In the genomic region with DNA sequence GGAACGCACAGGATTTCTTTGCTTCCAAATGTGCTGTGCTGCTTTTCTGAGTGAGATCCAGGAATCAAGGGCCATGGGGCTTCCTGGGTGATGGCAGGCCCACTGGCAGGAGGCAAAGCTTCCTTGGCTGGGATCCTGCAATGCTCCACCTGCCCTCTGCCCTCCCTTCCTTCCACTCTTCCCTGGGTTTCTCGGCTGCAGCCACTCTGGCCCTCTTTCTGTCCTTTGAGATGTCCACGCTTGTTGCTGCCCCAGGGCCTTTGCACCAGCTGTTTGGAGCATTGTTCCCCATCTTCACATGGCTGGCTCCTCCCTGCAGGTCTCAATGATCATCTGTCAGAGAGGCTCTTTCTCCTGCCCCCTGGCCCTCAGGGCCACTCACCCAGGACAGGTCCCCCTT, we compare ENCODE assay signal across 23 cellular contexts.
"Had no signal": no experiment of that assay in that cellular context is flagged by ENCODE, and none has a peak within 500 bp of the region (broad histone marks: within the 10 kb centered on the region; RNA-seq: fewer than 3 reads in every experiment).

No MANE protein-coding gene starts in this region.

- H3K4me1 Mint-ChIP-seq: immature natural killer cell, memory B cell, mesothelial cell of epicardium, natural killer cell had no signal

- H3K9me3 ChIP-seq: colonic mucosa, esophagus squamous epithelium, gastroesophageal sphincter, left ventricle myocardium inferior, lower lobe of right lung, psoas muscle, sigmoid colon, stomach, thyroid gland, uterus had no signal

- H3K36me3 Mint-ChIP-seq: immature natural killer cell, memory B cell, mesothelial cell of epicardium, natural killer cell, type B pancreatic cell had no signal

- H3K4me3 Mint-ChIP-seq: immature natural killer cell, memory B cell, mesothelial cell of epicardium, natural killer cell, type B pancreatic cell had no signal

- H3K9me3 Mint-ChIP-seq: immature natural killer cell, mesothelial cell of epicardium, natural killer cell, type B pancreatic cell had no signal

- DNase-seq: colonic mucosa; dermis blood vessel endothelial cell; esophagus squamous epithelium; foreskin fibroblast; glutamatergic neuron; immature natural killer cell; left cardiac atrium; left ventricle myocardium inferior; lower lobe of right lung; natural killer cell; sigmoid colon; stimulated activated CD4-positive, alpha-beta T cell treated with anti-CD3 and anti-CD28 coated beads, Interleukin-2, amount 100 ng/mL, for 24 hours; stimulated activated CD4-positive, alpha-beta T cell treated with anti-CD3 and anti-CD28 coated beads, Interleukin-4, amount 100 ng/mL, for 4 hours; stimulated activated naive CD4-positive, alpha-beta T cell; stomach; thyroid gland; uterus had no signal

- H3K27ac ChIP-seq: colonic mucosa, esophagus squamous epithelium, gastroesophageal sphincter, left ventricle myocardium inferior, lower lobe of right lung, psoas muscle, sigmoid colon, skin epidermis, stomach, thyroid gland, uterus had no signal

- H3K4me1 ChIP-seq: colonic mucosa, esophagus squamous epithelium, uterus had no signal

- H3K36me3 ChIP-seq: colonic mucosa, esophagus squamous epithelium, gastroesophageal sphincter, left ventricle myocardium inferior, lower lobe of right lung, sigmoid colon, stomach, thyroid gland, uterus had no signal

- H3K27me3 Mint-ChIP-seq: type B pancreatic cell had no signal

- H3K4me3 ChIP-seq: colonic mucosa, esophagus squamous epithelium, gastroesophageal sphincter, left ventricle myocardium inferior, lower lobe of right lung, psoas muscle, sigmoid colon, skin epidermis, stomach, thyroid gland, uterus had no signal

- ATAC-seq: gastroesophageal sphincter, left cardiac atrium, lower lobe of right lung, natural killer cell, psoas muscle had no signal

- H3K27ac Mint-ChIP-seq: immature natural killer cell, memory B cell, mesothelial cell of epicardium, natural killer cell, type B pancreatic cell had no signal
